ENCODE assay signal across 31 cellular contexts in genomic region chr5:176317534-176318374, GRCh38.
"Had no signal": no experiment of that assay in that cellular context is flagged by ENCODE, and none has a peak within 500 bp of the region (broad histone marks: within the 10 kb centered on the region; RNA-seq: fewer than 3 reads in every experiment).

No MANE protein-coding gene starts in this region.

- H3K9me3 Mint-ChIP-seq: activated CD4-positive, alpha-beta memory T cell treated with anti-CD3 and anti-CD28 coated beads for 36 hours; activated CD4-positive, alpha-beta T cell treated with anti-CD3 and anti-CD28 coated beads, Interleukin-2, amount 10 ng/mL, durations not matched to agents 24 days and 14 days; activated naive CD4-positive, alpha-beta T cell treated with anti-CD3 and anti-CD28 coated beads, Interleukin-2, amount 10 ng/mL, durations not matched to agents 7 days and 5 days; activated naive CD8-positive, alpha-beta T cell treated with anti-CD3 and anti-CD28 coated beads, Interleukin-2, amount 10 ng/mL, durations not matched to agents 7 days and 5 days; brain; nephron; stimulated activated effector memory CD8-positive, alpha-beta T cell treated with anti-CD3 and anti-CD28 coated beads, Interleukin-12 subunit alpha, Interleukin-12 subunit beta, amount 100 ng/mL, for 72 hours; stimulated activated naive CD8-positive, alpha-beta T cell treated with anti-CD3 and anti-CD28 coated beads, Interleukin-15, amount 100 ng/mL, for 72 hours had no signal

- H3K27ac Mint-ChIP-seq: activated CD4-positive, alpha-beta memory T cell treated with anti-CD3 and anti-CD28 coated beads for 36 hours; activated CD4-positive, alpha-beta T cell treated with anti-CD3 and anti-CD28 coated beads, Interleukin-2, amount 10 ng/mL, durations not matched to agents 24 days and 14 days; activated naive CD4-positive, alpha-beta T cell treated with anti-CD3 and anti-CD28 coated beads, Interleukin-2, amount 10 ng/mL, durations not matched to agents 7 days and 5 days; activated naive CD8-positive, alpha-beta T cell treated with anti-CD3 and anti-CD28 coated beads, Interleukin-2, amount 10 ng/mL, durations not matched to agents 7 days and 5 days; nephron; progenitor cell of endocrine pancreas; stimulated activated effector memory CD8-positive, alpha-beta T cell treated with anti-CD3 and anti-CD28 coated beads, Interleukin-12 subunit alpha, Interleukin-12 subunit beta, amount 100 ng/mL, for 72 hours; stimulated activated naive CD8-positive, alpha-beta T cell treated with anti-CD3 and anti-CD28 coated beads, Interleukin-15, amount 100 ng/mL, for 72 hours had no signal

- FAIRE-seq: keratinocyte, small intestine had no signal

- H3K27me3 Mint-ChIP-seq: activated CD4-positive, alpha-beta memory T cell treated with anti-CD3 and anti-CD28 coated beads for 36 hours; activated CD4-positive, alpha-beta T cell treated with anti-CD3 and anti-CD28 coated beads, Interleukin-2, amount 10 ng/mL, durations not matched to agents 24 days and 14 days; activated naive CD4-positive, alpha-beta T cell treated with anti-CD3 and anti-CD28 coated beads, Interleukin-2, amount 10 ng/mL, durations not matched to agents 7 days and 5 days; activated naive CD8-positive, alpha-beta T cell treated with anti-CD3 and anti-CD28 coated beads, Interleukin-2, amount 10 ng/mL, durations not matched to agents 7 days and 5 days; brain; progenitor cell of endocrine pancreas; stimulated activated naive CD8-positive, alpha-beta T cell treated with anti-CD3 and anti-CD28 coated beads, Interleukin-15, amount 100 ng/mL, for 72 hours; T-helper 17 cell had no signal

- H3K4me1 ChIP-seq: ascending aorta, lower lobe of right lung, sigmoid colon, tibial artery had no signal

- H3K4me3 Mint-ChIP-seq: activated CD4-positive, alpha-beta memory T cell treated with anti-CD3 and anti-CD28 coated beads for 36 hours; activated CD4-positive, alpha-beta T cell treated with anti-CD3 and anti-CD28 coated beads, Interleukin-2, amount 10 ng/mL, durations not matched to agents 24 days and 14 days; activated naive CD4-positive, alpha-beta T cell treated with anti-CD3 and anti-CD28 coated beads, Interleukin-2, amount 10 ng/mL, durations not matched to agents 7 days and 5 days; activated naive CD8-positive, alpha-beta T cell treated with anti-CD3 and anti-CD28 coated beads, Interleukin-2, amount 10 ng/mL, durations not matched to agents 7 days and 5 days; brain; nephron; stimulated activated effector memory CD8-positive, alpha-beta T cell treated with anti-CD3 and anti-CD28 coated beads, Interleukin-12 subunit alpha, Interleukin-12 subunit beta, amount 100 ng/mL, for 72 hours; stimulated activated naive CD8-positive, alpha-beta T cell treated with anti-CD3 and anti-CD28 coated beads, Interleukin-15, amount 100 ng/mL, for 72 hours; T-helper 17 cell had no signal

- DNase-seq: activated CD4-positive, alpha-beta memory T cell treated with anti-CD3 and anti-CD28 coated beads for 36 hours; activated CD4-positive, alpha-beta T cell treated with anti-CD3 and anti-CD28 coated beads, Interleukin-2, amount 10 ng/mL, durations not matched to agents 24 days and 14 days; activated CD4-positive, CD25-positive, alpha-beta regulatory T cell treated with anti-CD3 and anti-CD28 coated beads, Interleukin-2, amount 50 U/mL, for 72 hours; activated gamma-delta T cell; activated naive CD4-positive, alpha-beta T cell treated with anti-CD3 and anti-CD28 coated beads, Interleukin-2, amount 10 ng/mL, durations not matched to agents 7 days and 5 days; activated naive CD8-positive, alpha-beta T cell treated with anti-CD3 and anti-CD28 coated beads, Interleukin-2, amount 10 ng/mL, durations not matched to agents 7 days and 5 days; activated T-cell treated with anti-CD3 and anti-CD28 coated beads, Interleukin-2, amount 50 U/mL, for 48 hours; caudate nucleus; foreskin fibroblast; head of caudate nucleus; hippocampal formation; left cardiac atrium; lower lobe of right lung; mucosa of descending colon; retina; sigmoid colon; small intestine; stimulated activated CD4-positive, alpha-beta T cell treated with anti-CD3 and anti-CD28 coated beads, Interleukin-4, amount 100 ng/mL, for 24 hours; stimulated activated naive CD8-positive, alpha-beta T cell treated with anti-CD3 and anti-CD28 coated beads, Interleukin-15, amount 100 ng/mL, for 72 hours; T-helper 17 cell; T1000; tibial artery; WERI-Rb-1 had no signal

- H3K4me3 ChIP-seq: ascending aorta, lower lobe of right lung, mucosa of descending colon, sigmoid colon, tibial artery had no signal

- H3K27me3 ChIP-seq: ascending aorta, neutrophil, sigmoid colon, tibial artery had no signal

- ATAC-seq: esophagus mucosa; left cardiac atrium; mucosa of descending colon; stimulated activated effector memory CD8-positive, alpha-beta T cell treated with anti-CD3 and anti-CD28 coated beads, Interleukin-12 subunit alpha, Interleukin-12 subunit beta, amount 100 ng/mL, for 72 hours; stimulated activated naive CD8-positive, alpha-beta T cell treated with anti-CD3 and anti-CD28 coated beads, Interleukin-15, amount 100 ng/mL, for 72 hours; T-helper 17 cell had no signal

- H3K4me1 Mint-ChIP-seq: activated naive CD4-positive, alpha-beta T cell treated with anti-CD3 and anti-CD28 coated beads, Interleukin-2, amount 10 ng/mL, durations not matched to agents 7 days and 5 days; brain; nephron; stimulated activated effector memory CD8-positive, alpha-beta T cell treated with anti-CD3 and anti-CD28 coated beads, Interleukin-12 subunit alpha, Interleukin-12 subunit beta, amount 100 ng/mL, for 72 hours; stimulated activated naive CD8-positive, alpha-beta T cell treated with anti-CD3 and anti-CD28 coated beads, Interleukin-15, amount 100 ng/mL, for 72 hours had no signal

- H3K27ac ChIP-seq: ascending aorta, lower lobe of right lung, neutrophil, sigmoid colon, tibial artery, WERI-Rb-1 had no signal

- H3K9me3 ChIP-seq: ascending aorta, lower lobe of right lung, mucosa of descending colon, neutrophil, sigmoid colon, tibial artery had no signal
